Comparison of ENCODE assay signal across 14 cellular contexts in the genomic region with DNA sequence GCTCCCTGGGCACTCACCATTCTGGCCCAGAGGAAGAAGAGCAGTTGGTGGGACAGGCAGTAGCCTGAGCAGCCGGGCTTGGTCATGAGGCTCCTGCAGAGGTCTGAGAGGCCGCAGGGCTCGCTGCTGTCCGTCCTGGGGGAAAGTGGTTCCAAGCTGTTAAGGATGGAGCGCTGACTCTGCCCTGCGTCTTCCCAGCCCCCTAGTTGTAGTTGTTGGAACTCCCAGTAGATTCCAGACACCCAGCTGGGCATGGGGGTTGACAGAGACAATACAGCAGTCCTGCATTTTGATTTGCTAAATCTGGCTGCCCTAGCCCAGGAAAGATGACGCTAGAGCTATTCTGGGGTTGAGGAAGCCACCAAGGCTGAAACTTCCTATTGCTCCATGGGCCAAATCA. TPM values are rescaled to one million over a fixed set of nuclear protein-coding genes. Genes with fewer than 3 reads are reported as not detected.
A peak's percentile ranks its signal among the peaks of the same experiment; 100 is the strongest.
DNase-seq lines count a peak whose midpoint lies in the region; ATAC-seq and TF ChIP-seq lines count a peak whose summit lies in the region.
"Had no signal": no experiment of that assay in that cellular context is flagged by ENCODE, and none has a peak within 500 bp of the region (broad histone marks: within the 10 kb centered on the region; RNA-seq: fewer than 3 reads in every experiment).

No MANE protein-coding gene starts in this region.

- H3K4me1 ChIP-seq in heart right ventricle (peaks cover 0 to 10% (median 0%) of the 10 kb centered on the region in 9 donors), right atrium auricular region (no peaks in the 10 kb centered on the region), smooth muscle cell (ENCODE audit: low read depth) (peaks cover 9% of the 10 kb centered on the region)
- H3K4me1 ChIP-seq: parathyroid adenoma had no signal

- H3K27me3 Mint-ChIP-seq in glutamatergic neuron (ENCODE audit: unreplicated experiment) (no peaks in the 10 kb centered on the region), T-cell (peaks cover 0 to 5% of the 10 kb centered on the region in 2 donors)

- H3K9me3 Mint-ChIP-seq in glutamatergic neuron (ENCODE audit: unreplicated experiment) (peaks cover 1% of the 10 kb centered on the region), T-cell (no peaks in the 10 kb centered on the region)

- H3K9ac ChIP-seq in smooth muscle cell (ENCODE audit: low read depth): no peak overlapping the region
- H3K9ac ChIP-seq: parathyroid adenoma had no signal

- H3K36me3 Mint-ChIP-seq in glutamatergic neuron (ENCODE audit: unreplicated experiment): no peaks in the 10 kb centered on the region
- no peaks in the 10 kb centered on the region for H3K36me3 Mint-ChIP-seq in T-cell

- H3K27ac Mint-ChIP-seq in glutamatergic neuron (ENCODE audit: unreplicated experiment) (no peak overlapping the region), T-cell (no peak overlapping the region)

- H3K36me3 ChIP-seq in heart right ventricle (no peaks in the 10 kb centered on the region), right atrium auricular region (no peaks in the 10 kb centered on the region), smooth muscle cell (ENCODE audit: low read depth) (no peaks in the 10 kb centered on the region)

- POLR2A ChIA-PET in T-cell (lab: Charles Lee): no interaction called here

- H3K27ac ChIP-seq in heart right ventricle (peak overlapping the region in 2 of 10 donors; percentile 50 to 60), right atrium auricular region (no peak overlapping the region), smooth muscle cell (ENCODE audit: low read depth) (no peak overlapping the region)
- H3K27ac ChIP-seq: epithelial cell of prostate, parathyroid adenoma had no signal

- ATAC-seq in heart right ventricle (peak; percentile 39 to 85 (median 64)), GM19452 (IDR thresholded peaks at IDR 0.05; ENCODE audit: unreplicated experiment) (no peak), T-cell (replicated peaks in 1 of 4) (no peak)
- ATAC-seq: left lobe of liver had no signal

- H3K4me2 ChIP-seq in smooth muscle cell: no peak overlapping the region

- H3K9me3 ChIP-seq in heart right ventricle: no peaks in the 10 kb centered on the region
- H3K9me3 ChIP-seq in right atrium auricular region: no peaks in the 10 kb centered on the region
- no peaks in the 10 kb centered on the region for H3K9me3 ChIP-seq in smooth muscle cell (replicated peaks; ENCODE audit: low read depth)

- no peaks in the 10 kb centered on the region for H3K79me2 ChIP-seq in smooth muscle cell (ENCODE audit: low read depth)
- H3K79me2 ChIP-seq: parathyroid adenoma had no signal

- H3K4me3 ChIP-seq in heart right ventricle (no peak overlapping the region), right atrium auricular region (no peak overlapping the region), smooth muscle cell (no peak overlapping the region)

- no peaks in the 10 kb centered on the region for H3F3A ChIP-seq in smooth muscle cell (ENCODE audit: low read depth)

- H3K27me3 ChIP-seq in heart right ventricle: no peaks in the 10 kb centered on the region
- H3K27me3 ChIP-seq in right atrium auricular region: no peaks in the 10 kb centered on the region
- no peaks in the 10 kb centered on the region for H3K27me3 ChIP-seq in smooth muscle cell (ENCODE audit: low read depth)

- peak in 1 of 2 donors; percentile 59 for DNase-seq in heart right ventricle
- no peak for DNase-seq in right atrium auricular region (ENCODE audit: low spot score)
- DNase-seq in RKO (ENCODE audit: low spot score): peak; percentile 24
- DNase-seq in glutamatergic neuron: peak; percentile 49
- no peak for DNase-seq in smooth muscle cell (lab: John Stamatoyannopoulos, UW; ENCODE audit: unreplicated experiment)
- no peak for DNase-seq in T-cell
- no peak for DNase-seq in NCI-H2227 (lab: John Stamatoyannopoulos, UW; ENCODE audit: unreplicated experiment)
- DNase-seq: NCI-H1105; stimulated activated CD4-positive, alpha-beta T cell treated with anti-CD3 and anti-CD28 coated beads, Interleukin-4, amount 100 ng/mL, for 24 hours; T1000 had no signal

- peak in 5 of 9 donors; percentile 10 to 45 (median 24) for TF ChIP-seq CTCF in heart right ventricle (IDR thresholded peaks at IDR 0.05)
- TF ChIP-seq CTCF in right atrium auricular region (IDR thresholded peaks at IDR 0.05): no peak
- peak; percentile 36 for TF ChIP-seq CTCF in glutamatergic neuron (IDR thresholded peaks at IDR 0.05; ENCODE audit: partially characterized antibody, unreplicated experiment)
- peak; percentile 17 for TF ChIP-seq CTCF in smooth muscle cell (IDR thresholded peaks at IDR 0.05; ENCODE audit: borderline replicate concordance, insufficient read depth, poor library complexity, severe bottlenecking)

- H2AFZ ChIP-seq in smooth muscle cell (ENCODE audit: low read depth): no peak overlapping the region
- H2AFZ ChIP-seq: parathyroid adenoma had no signal

- no peak overlapping the region for H3K4me3 Mint-ChIP-seq in glutamatergic neuron (ENCODE audit: unreplicated experiment)
- H3K4me3 Mint-ChIP-seq in T-cell: no peak overlapping the region

- intact Hi-C loops in heart right ventricle (cut with DNase I): no loop called here

- CTCF ChIA-PET in T-cell (lab: Charles Lee): no interaction called here

- no peaks in the 10 kb centered on the region for H4K20me1 ChIP-seq in smooth muscle cell (ENCODE audit: low read depth)

- 34 to 36% methylated on average over 7 of the region's 7 CpGs for WGBS in heart right ventricle, 2 donors
- 12% methylated on average over 7 of the region's 7 CpGs for WGBS in smooth muscle cell (ENCODE audit: low lambda C conversion rate)

- no peaks in the 10 kb centered on the region for H3K4me1 Mint-ChIP-seq in glutamatergic neuron (ENCODE audit: low read depth, unreplicated experiment)
- H3K4me1 Mint-ChIP-seq in T-cell: no peaks in the 10 kb centered on the region

RNA-seq across cellular contexts. Expression of gene C16orf89, which starts 7.3 kb away (rescaled TPM):
- total RNA-seq in heart right ventricle (10 to 100 TPM in 4 of 10 donors, 1 to 10 TPM in 6; 1.1 to 44.9 (median 6.2) TPM), right atrium auricular region (1 to 10 TPM; 5.2 to 5.4 TPM), glutamatergic neuron (ENCODE audit: unreplicated experiment) (not detected), smooth muscle cell (not detected in 2 replicates), T-cell (under 1 TPM in 2 of 5 donors, not detected in 3; 0.62 to 0.79 TPM)
- polyA plus RNA-seq in heart right ventricle (1 to 10 TPM in 1 of 2 donors, under 1 TPM in 1; 0.28 to 4.0 TPM), smooth muscle cell (not detected in 2 replicates)
- total RNA-seq: left lobe of liver had no signal

RNA-seq across cellular contexts. Expression of gene ALG1, which starts 13.2 kb away (rescaled TPM):
- total RNA-seq in heart right ventricle: 10 to 100 TPM in 2 of 10 donors, 1 to 10 TPM in 8; 4.9 to 13.7 (median 7.9) TPM
- polyA plus RNA-seq in heart right ventricle: 10 to 100 TPM in 1 of 2 donors, 1 to 10 TPM in 1; 8.6 to 12.2 TPM
- 10 to 100 TPM; 10.5 to 14.3 TPM for total RNA-seq in right atrium auricular region
- total RNA-seq in glutamatergic neuron (ENCODE audit: unreplicated experiment): 18.8 TPM
- 22.2 and 22.6 TPM in 2 replicates for total RNA-seq in smooth muscle cell
- 30.4 and 32.9 TPM in 2 replicates for polyA plus RNA-seq in smooth muscle cell
- total RNA-seq in T-cell: 10 to 100 TPM; 12.0 to 29.2 (median 25.7) TPM

RNA-seq across cellular contexts. Expression of gene NAGPA, which starts 24.7 kb away (rescaled TPM):
- total RNA-seq in heart right ventricle (10 to 100 TPM in 1 of 10 donors, 1 to 10 TPM in 9; 4.7 to 11.0 (median 6.1) TPM), right atrium auricular region (10 to 100 TPM in 1 of 2 donors, 1 to 10 TPM in 1; 8.1 to 12.7 TPM), glutamatergic neuron (ENCODE audit: unreplicated experiment) (9.7 TPM), smooth muscle cell (3.8 and 4.2 TPM in 2 replicates), T-cell (10 to 100 TPM; 26.2 to 33.6 (median 29.7) TPM)
- polyA plus RNA-seq in heart right ventricle (1 to 10 TPM; 7.3 to 7.5 TPM), smooth muscle cell (5.4 and 10.0 TPM in 2 replicates)

RNA-seq across cellular contexts. Expression of gene EEF2KMT, which starts 39.1 kb away (rescaled TPM):
- total RNA-seq in heart right ventricle (10 to 100 TPM in 1 of 10 donors, 1 to 10 TPM in 9; 3.9 to 10.3 (median 6.3) TPM), right atrium auricular region (1 to 10 TPM; 2.8 to 6.0 TPM), glutamatergic neuron (ENCODE audit: unreplicated experiment) (12.9 TPM), smooth muscle cell (2.9 and 6.2 TPM in 2 replicates), T-cell (10 to 100 TPM in 3 of 5 donors, 1 to 10 TPM in 2; 3.6 to 16.1 (median 11.7) TPM)
- polyA plus RNA-seq in heart right ventricle (1 to 10 TPM; 2.6 to 9.2 TPM), smooth muscle cell (9.9 and 15.0 TPM in 2 replicates)

Comparison
In these comparisons a context has a peak if more than half of its experiments do, and no peak if none do; other contexts are left out.
1. CTCF ChIP-seq: peak in heart right ventricle (5 of 9), glutamatergic neuron (single experiment) and smooth muscle cell (single experiment); none in right atrium auricular region (0 of 2).
2. ATAC-seq: peak in heart right ventricle (8 of 8); none in GM19452 (single experiment) and T-cell (0 of 4).
3. DNase-seq: peak in RKO (single experiment) and glutamatergic neuron (single experiment); none in right atrium auricular region (single experiment), smooth muscle cell (single experiment), T-cell (0 of 34) and NCI-H2227 (single experiment).